Comparison of ENCODE assay signal across 8 cellular contexts in genomic region chr19:41310031-41310831, GRCh38. TPM values are rescaled to one million over a fixed set of nuclear protein-coding genes. Genes with fewer than 3 reads are reported as not detected.
DNase-seq lines count a peak whose midpoint lies in the region; ATAC-seq, FAIRE-seq and TF ChIP-seq lines count a peak whose summit lies in the region.

Gene CCDC97 (plus strand): TSS chr19:41310172. CDS start chr19:41310311, 139 bp downstream.

- H3K4me1 ChIP-seq in kidney (ENCODE audit: control insufficient read depth in 1 of 2, insufficient read depth in 1 of 2, low read depth in 1 of 2, low read length in 2 of 2): peaks cover 9 to 15% of the 10 kb centered on the region in 2 donors

- H3K36me3 ChIP-seq in kidney (ENCODE audit: control insufficient read depth in 1 of 2, insufficient read depth in 2 of 2, low read length in 2 of 2): peaks cover 12 to 25% of the 10 kb centered on the region in 2 donors

- H3K4me3 Mint-ChIP-seq in central memory CD8-positive, alpha-beta T cell: peak within 1 kb of the TSS; percentile 94

- in situ Hi-C loops in ACHN (cut with HindIII; ENCODE audit: low pct_ligation_motif_present, low pct_unique_long_range_greater_than_20kb, low sequenced_read_pairs): no loop called here

- intact Hi-C loops in kidney (cut with DNase I): no loop called here

- H3K9me3 Mint-ChIP-seq in central memory CD8-positive, alpha-beta T cell: no peaks in the 10 kb centered on the region

- DNase-seq in ACHN: peak; percentile 75
- peak; percentile 67 for DNase-seq in NCI-H345 treated with DMSO at 0.1 percent for 48 hours (lab: John Stamatoyannopoulos, UW; ENCODE audit: unreplicated experiment)
- DNase-seq in activated CD4-positive, CD25-positive, alpha-beta regulatory T cell treated with anti-CD3 and anti-CD28 coated beads, Interleukin-2, amount 50 U/mL, for 72 hours: peak; percentile 89
- DNase-seq in central memory CD8-positive, alpha-beta T cell (ENCODE audit: low spot score in 2 of 2): peak; percentile 86 to 88
- peak; percentile 96 for DNase-seq in kidney
- DNase-seq in stimulated activated CD4-positive, alpha-beta T cell treated with anti-CD3 and anti-CD28 coated beads, Interleukin-15, amount 100 ng/mL, for 48 hours (ENCODE audit: low read depth in 2 of 2): peak; percentile 79 to 84

- H3K27ac Mint-ChIP-seq in central memory CD8-positive, alpha-beta T cell (ENCODE audit: low read depth): peak within 1 kb of the TSS; percentile 98

- H3K4me3 ChIP-seq in kidney (ENCODE audit: low read length in 2 of 2): peak within 1 kb of the TSS; percentile 82 to 85

- H3K9me3 ChIP-seq in kidney (ENCODE audit: control insufficient read depth in 1 of 2, low read length in 2 of 2): no peaks in the 10 kb centered on the region

- peaks cover 78% of the 10 kb centered on the region for H3K36me3 Mint-ChIP-seq in central memory CD8-positive, alpha-beta T cell (ENCODE audit: insufficient read depth)

- peak within 1 kb of the TSS; percentile 79 to 82 for H3K9ac ChIP-seq in kidney (ENCODE audit: low read length in 2 of 2)

- TF ChIP-seq CTCF in kidney (IDR thresholded peaks at IDR 0.05; ENCODE audit: borderline replicate concordance, extremely low read depth, insufficient read depth): no peak

- H3K4me1 Mint-ChIP-seq in central memory CD8-positive, alpha-beta T cell: peaks cover 73% of the 10 kb centered on the region

- no peak for FAIRE-seq in kidney (lab: Jason Lieb, UNC)

- peak within 1 kb of the TSS; percentile 95 to 96 for H3K27ac ChIP-seq in kidney (ENCODE audit: low read depth in 2 of 2, low read length in 2 of 2)

- H3K27me3 Mint-ChIP-seq in central memory CD8-positive, alpha-beta T cell: no peaks in the 10 kb centered on the region

- ATAC-seq in GM18868 (IDR thresholded peaks at IDR 0.05; ENCODE audit: unreplicated experiment) (peak; percentile 63), HG03175 (IDR thresholded peaks at IDR 0.05; ENCODE audit: unreplicated experiment) (peak; percentile 71)
- ATAC-seq in central memory CD8-positive, alpha-beta T cell (replicated peaks; ENCODE audit: extremely low read depth, poor library complexity, severe bottlenecking): peak; percentile 45

RNA-seq across cellular contexts. Expression of gene CCDC97, which starts in this region (rescaled TPM):
- 28.1 TPM for total RNA-seq in kidney
- polyA plus RNA-seq in kidney (ENCODE audit: insufficient read depth, low read depth, low replicate concordance): 9.8 TPM

Comparison
In these comparisons a context has a peak if more than half of its experiments do, and no peak if none do; other contexts are left out.
1. Peak in every context shown above with its lines: DNase-seq, ATAC-seq, H3K4me3 ChIP-seq and H3K27ac ChIP-seq.